8 cellular contexts compared by ENCODE assay signal in the genomic region with DNA sequence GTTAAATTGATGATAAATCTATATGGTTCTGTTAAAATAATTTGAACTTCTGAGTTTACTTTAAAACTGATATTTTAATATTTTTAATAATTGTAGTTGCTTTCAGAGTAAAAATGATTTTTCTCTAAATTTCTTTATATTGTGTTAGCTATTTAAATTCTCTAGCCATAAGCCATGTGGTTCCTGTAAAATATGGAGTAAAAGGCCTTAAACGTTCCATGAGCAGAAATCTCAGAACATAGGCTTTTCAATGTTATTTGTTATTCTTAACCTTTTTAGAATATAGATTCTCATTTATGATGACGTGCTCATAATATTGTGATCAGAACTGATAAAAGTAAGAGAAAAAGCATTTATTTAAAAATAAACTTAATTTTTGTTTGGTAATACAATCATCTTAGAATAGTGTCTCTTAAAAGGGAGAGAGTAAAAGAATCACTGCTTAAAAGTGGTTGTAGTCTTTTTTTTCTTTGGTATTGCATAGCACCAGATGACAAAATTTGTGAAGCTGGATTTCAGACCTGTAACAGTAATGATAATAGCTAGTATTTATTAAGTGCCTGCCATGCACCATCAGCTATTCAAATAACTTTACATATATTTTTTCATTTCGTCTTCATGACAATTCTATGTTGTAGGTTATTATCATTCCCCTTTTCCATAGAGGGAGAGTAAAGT. TPM values are rescaled to one million over a fixed set of nuclear protein-coding genes. Genes with fewer than 3 reads are reported as not detected.
DNase-seq lines count a peak whose midpoint lies in the region; ATAC-seq and TF ChIP-seq lines count a peak whose summit lies in the region.

No MANE protein-coding gene starts in this region.

- intact Hi-C loops in CD4-positive, alpha-beta T cell (cut with DNase I, micrococcal nuclease): loop anchor here (5.0 to 10.0 kb wide), 9 partner anchors 84 to 1854 kb away; partner anchors contain the start of genes SUMO1 (in 2 of the 2), ALS2 (in 1 of the 2), FAM117B (in 1 of the 2) and FZD7 (in 1 of the 2)

- peak overlapping the region; percentile 100 for H3K4me3 Mint-ChIP-seq in CD4-positive, alpha-beta T cell
- peak overlapping the region; percentile 99 for H3K4me3 Mint-ChIP-seq in nephron progenitor cell

- peak overlapping the region; percentile 83 for H3K4me3 ChIP-seq in NB4 (ENCODE audit: low read depth, low read length)
- H3K4me3 ChIP-seq in endocrine pancreas (ENCODE audit: control insufficient read depth, insufficient read depth, low read length): peak overlapping the region; percentile 98

- no peak for ATAC-seq in CD4-positive, alpha-beta T cell (ENCODE audit: poor library complexity)

- H3K4me1 ChIP-seq in endocrine pancreas (ENCODE audit: control insufficient read depth, insufficient read depth, low read length): no peaks in the 10 kb centered on the region

- TF ChIP-seq POLR2A in NB4 (IDR thresholded peaks at IDR 0.05; ENCODE audit: extremely low read depth, insufficient read length): no peak

- CTCF ChIA-PET in CD4-positive, alpha-beta T cell (lab: Charles Lee): no interaction called here

- H3K36me3 ChIP-seq in endocrine pancreas (ENCODE audit: control insufficient read depth, insufficient read depth, low read length): no peaks in the 10 kb centered on the region

- DNase-seq in CD4-positive, alpha-beta T cell: no peak
- DNase-seq in NB4 (ENCODE audit: low read depth) (no peak), nephron progenitor cell (no peak), middle frontal gyrus (ENCODE audit: extremely low spot score, low spot score) (no peak), NCI-H146 (lab: John Stamatoyannopoulos, UW) (no peak), DMS114 treated with DMSO at 0.1 percent for 48 hours (lab: John Stamatoyannopoulos, UW; ENCODE audit: unreplicated experiment) (no peak)
- DNase-seq in activated CD4-positive, CD25-positive, alpha-beta regulatory T cell treated with anti-CD3 and anti-CD28 coated beads, Interleukin-2, amount 50 U/mL, for 72 hours: no peak

- no peak overlapping the region for H3K9ac ChIP-seq in endocrine pancreas (ENCODE audit: control insufficient read depth, insufficient read depth, low read length)

- TF ChIP-seq CTCF in CD4-positive, alpha-beta T cell (IDR thresholded peaks at IDR 0.05): no peak
- TF ChIP-seq CTCF in NB4 (IDR thresholded peaks at IDR 0.05; ENCODE audit: low read depth, low read length) (no peak), nephron progenitor cell (IDR thresholded peaks at IDR 0.05) (no peak)

- no peaks in the 10 kb centered on the region for H3K27me3 Mint-ChIP-seq in CD4-positive, alpha-beta T cell
- H3K27me3 Mint-ChIP-seq in nephron progenitor cell (ENCODE audit: low read depth, poor library complexity): no peaks in the 10 kb centered on the region

- peaks cover 25% of the 10 kb centered on the region for H3K36me3 Mint-ChIP-seq in CD4-positive, alpha-beta T cell (ENCODE audit: low read depth)
- H3K36me3 Mint-ChIP-seq in nephron progenitor cell (ENCODE audit: low read depth): peaks cover 18% of the 10 kb centered on the region

- H3K27ac ChIP-seq in CD4-positive, alpha-beta T cell (ENCODE audit: low read depth, low read length): no peak overlapping the region

- peaks cover 41% of the 10 kb centered on the region for H3K4me1 Mint-ChIP-seq in CD4-positive, alpha-beta T cell (ENCODE audit: low read depth)
- peaks cover 39% of the 10 kb centered on the region for H3K4me1 Mint-ChIP-seq in nephron progenitor cell

- peak overlapping the region; percentile 2 for H3K27ac Mint-ChIP-seq in CD4-positive, alpha-beta T cell
- no peak overlapping the region for H3K27ac Mint-ChIP-seq in nephron progenitor cell

- no peaks in the 10 kb centered on the region for H3K9me3 Mint-ChIP-seq in CD4-positive, alpha-beta T cell
- H3K9me3 Mint-ChIP-seq in nephron progenitor cell: peaks cover 4% of the 10 kb centered on the region

- POLR2A ChIA-PET in CD4-positive, alpha-beta T cell (lab: Charles Lee): interaction anchor here (1.2 kb wide), 1 partner anchor 20 kb away, joined by 4 read pairs; no protein-coding TSS in a partner anchor

- no peaks in the 10 kb centered on the region for H3K9me3 ChIP-seq in CD4-positive, alpha-beta T cell (ENCODE audit: control insufficient read depth, low read length)
- no peaks in the 10 kb centered on the region for H3K9me3 ChIP-seq in endocrine pancreas (ENCODE audit: control insufficient read depth, low read length)

- no peaks in the 10 kb centered on the region for H3K27me3 ChIP-seq in CD4-positive, alpha-beta T cell (ENCODE audit: control insufficient read depth, insufficient read depth, low read length)
- no peaks in the 10 kb centered on the region for H3K27me3 ChIP-seq in endocrine pancreas (ENCODE audit: control insufficient read depth, insufficient read depth, low read length)

RNA-seq across cellular contexts. Expression of gene BMPR2, which starts 2.7 kb away (rescaled TPM):
- 10 to 100 TPM; 12.7 to 12.8 TPM for total RNA-seq in CD4-positive, alpha-beta T cell
